ENCODE assay signal across 8 cellular contexts in the genomic region with DNA sequence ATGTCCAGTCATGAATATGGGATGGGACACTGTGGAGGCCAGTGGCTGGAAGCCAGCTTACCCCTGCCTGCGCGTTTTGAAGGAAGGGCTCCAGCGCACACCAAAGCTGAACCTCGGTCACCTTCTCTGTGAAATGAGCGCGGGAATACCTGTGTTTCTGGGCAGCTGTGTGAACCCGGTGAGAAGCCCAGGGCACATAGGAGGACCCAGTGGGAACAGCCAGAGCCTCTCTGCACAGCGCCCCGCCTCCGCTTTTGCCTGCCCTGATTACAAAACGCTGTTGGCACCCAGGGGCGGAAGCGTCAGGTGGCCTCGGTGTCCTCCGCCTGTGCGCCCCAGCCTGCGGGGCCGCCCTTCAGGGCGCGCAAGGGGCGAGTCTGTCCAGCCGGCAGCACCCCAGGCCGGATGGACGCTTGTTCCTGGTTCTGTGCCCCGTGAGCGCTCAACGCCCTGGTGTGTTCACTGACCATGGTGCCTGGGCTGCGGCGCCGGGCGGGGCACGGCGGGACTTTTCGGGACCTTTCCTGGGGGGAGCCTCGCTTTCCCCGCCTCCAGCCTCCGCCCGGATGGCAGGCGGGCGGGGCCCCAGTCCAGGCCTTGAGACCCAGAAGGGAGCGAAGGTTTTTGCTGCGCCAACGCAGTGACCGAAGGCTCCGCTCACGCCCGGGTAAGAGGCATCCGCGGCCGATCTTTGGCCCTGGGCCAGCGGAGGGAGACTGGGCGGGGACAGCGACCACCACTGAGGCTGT. TPM values are rescaled to one million over a fixed set of nuclear protein-coding genes. Genes with fewer than 3 reads are reported as not detected.
A peak's percentile ranks its signal among the peaks of the same experiment; 100 is the strongest.
DNase-seq lines count a peak whose midpoint lies in the region; ATAC-seq, FAIRE-seq and TF ChIP-seq lines count a peak whose summit lies in the region.

A gene (plus strand): TSS at position 588 of the 749 bp plus-strand sequence. CDS start 23,895 bp downstream, outside the sequence.

- H3K36me3 Mint-ChIP-seq in activated CD4-positive, alpha-beta T cell treated with anti-CD3 and anti-CD28 coated beads, Interleukin-2, amount 10 ng/mL, durations not matched to agents 24 days and 14 days (ENCODE audit: low read depth) = peaks cover 27% of the 10 kb centered on the region
- H3K36me3 Mint-ChIP-seq in dendritic cell treated with granulocyte-macrophage colony-stimulating factor and Interleukin-4, amounts not matched to agents 40 ng/mL and 50 ng/mL, for 4 days (ENCODE audit: low read depth) = peaks cover 29% of the 10 kb centered on the region

- H3K27me3 ChIP-seq in lower lobe of right lung (ENCODE audit: low read depth) = no peaks in the 10 kb centered on the region

- peaks cover 38% of the 10 kb centered on the region for H3K4me1 ChIP-seq in lower lobe of right lung

- peaks cover 2% of the 10 kb centered on the region for H3K27me3 Mint-ChIP-seq in activated CD4-positive, alpha-beta T cell treated with anti-CD3 and anti-CD28 coated beads, Interleukin-2, amount 10 ng/mL, durations not matched to agents 24 days and 14 days
- no peaks in the 10 kb centered on the region for H3K27me3 Mint-ChIP-seq in dendritic cell treated with granulocyte-macrophage colony-stimulating factor and Interleukin-4, amounts not matched to agents 40 ng/mL and 50 ng/mL, for 4 days

- peak within 1 kb of the TSS; percentile 100 for H3K4me3 Mint-ChIP-seq in activated CD4-positive, alpha-beta T cell treated with anti-CD3 and anti-CD28 coated beads, Interleukin-2, amount 10 ng/mL, durations not matched to agents 24 days and 14 days
- H3K4me3 Mint-ChIP-seq in dendritic cell treated with granulocyte-macrophage colony-stimulating factor and Interleukin-4, amounts not matched to agents 40 ng/mL and 50 ng/mL, for 4 days = peak within 1 kb of the TSS; percentile 97

- FAIRE-seq in H54 (lab: Jason Lieb, UNC) = no peak

- peak; percentile 93 to 94 for ATAC-seq in lower lobe of right lung

- H3K27ac ChIP-seq in lower lobe of right lung = peak within 1 kb of the TSS; percentile 98

- DNase-seq in H54 (ENCODE audit: insufficient read length, low spot score) (peak; percentile 52), M059J (ENCODE audit: low read depth) (peak; percentile 83), lower lobe of right lung (peak; percentile 94), T1000 (lab: John Stamatoyannopoulos, UW) (no peak)
- peak; percentile 92 for DNase-seq in activated CD4-positive, alpha-beta T cell treated with anti-CD3 and anti-CD28 coated beads, Interleukin-2, amount 10 ng/mL, durations not matched to agents 24 days and 14 days
- DNase-seq in stimulated activated CD4-positive, alpha-beta T cell treated with anti-CD3 and anti-CD28 coated beads, TNF-alpha, amount 100 ng/mL, for 48 hours (ENCODE audit: low read depth in 3 of 3) = peak; percentile 34 to 62 (median 43)

- TF ChIP-seq CTCF in GM12875 (IDR thresholded peaks at IDR 0.05; ENCODE audit: borderline replicate concordance, insufficient read depth, low read depth, low read length) (no peak), lower lobe of right lung (IDR thresholded peaks at IDR 0.05) (no peak)

- H3K4me1 Mint-ChIP-seq in activated CD4-positive, alpha-beta T cell treated with anti-CD3 and anti-CD28 coated beads, Interleukin-2, amount 10 ng/mL, durations not matched to agents 24 days and 14 days = peaks cover 38% of the 10 kb centered on the region
- H3K4me1 Mint-ChIP-seq in dendritic cell treated with granulocyte-macrophage colony-stimulating factor and Interleukin-4, amounts not matched to agents 40 ng/mL and 50 ng/mL, for 4 days (ENCODE audit: low read depth) = peaks cover 53% of the 10 kb centered on the region

- peak; percentile 36; the same call in 1 of the 2 replicates for TF ChIP-seq POLR2A in H54 (IDR thresholded peaks at IDR 0.05; ENCODE audit: low read depth, low read length)

- no peaks in the 10 kb centered on the region for H3K9me3 Mint-ChIP-seq in activated CD4-positive, alpha-beta T cell treated with anti-CD3 and anti-CD28 coated beads, Interleukin-2, amount 10 ng/mL, durations not matched to agents 24 days and 14 days
- H3K9me3 Mint-ChIP-seq in dendritic cell treated with granulocyte-macrophage colony-stimulating factor and Interleukin-4, amounts not matched to agents 40 ng/mL and 50 ng/mL, for 4 days = no peaks in the 10 kb centered on the region

- H3K9me3 ChIP-seq in lower lobe of right lung = no peaks in the 10 kb centered on the region

- no peaks in the 10 kb centered on the region for H3K36me3 ChIP-seq in lower lobe of right lung

- intact Hi-C loops in activated CD4-positive, alpha-beta T cell treated with anti-CD3 and anti-CD28 coated beads, Interleukin-2, amount 10 ng/mL, durations not matched to agents 24 days and 14 days (cut with micrococcal nuclease) = loop anchor here (1.0 kb wide), 1 partner anchor 47 kb away; a partner anchor contains a TSS
- intact Hi-C loops in dendritic cell treated with granulocyte-macrophage colony-stimulating factor and Interleukin-4, amounts not matched to agents 40 ng/mL and 50 ng/mL, for 4 days (cut with micrococcal nuclease) = no loop called here
- intact Hi-C loops in lower lobe of right lung (cut with DNase I) = no loop called here

- H3K4me3 ChIP-seq in GM12875 (ENCODE audit: low read depth, low read length) = peak within 1 kb of the TSS; percentile 68
- H3K4me3 ChIP-seq in lower lobe of right lung = peak within 1 kb of the TSS; percentile 82

- peak within 1 kb of the TSS; percentile 98 for H3K27ac Mint-ChIP-seq in activated CD4-positive, alpha-beta T cell treated with anti-CD3 and anti-CD28 coated beads, Interleukin-2, amount 10 ng/mL, durations not matched to agents 24 days and 14 days
- peak within 1 kb of the TSS; percentile 95 for H3K27ac Mint-ChIP-seq in dendritic cell treated with granulocyte-macrophage colony-stimulating factor and Interleukin-4, amounts not matched to agents 40 ng/mL and 50 ng/mL, for 4 days

RNA-seq across cellular contexts. Expression of the gene that starts here (rescaled TPM):
- 30.8 and 47.0 TPM in 2 replicates for total RNA-seq in M059J (2014; rRNA removed; shearing (Covaris generic))
- total RNA-seq in activated CD4-positive, alpha-beta T cell treated with anti-CD3 and anti-CD28 coated beads, Interleukin-2, amount 10 ng/mL, durations not matched to agents 24 days and 14 days = 103 and 108 TPM in 2 replicates
- total RNA-seq in lower lobe of right lung = 97.1 TPM
